ENCODE assay signal across 7 cellular contexts in genomic region chr19:10418281-10419199, GRCh38. TPM values are rescaled to one million over a fixed set of nuclear protein-coding genes. Genes with fewer than 3 reads are reported as not detected.
DNase-seq lines count a peak whose midpoint lies in the region; ATAC-seq and TF ChIP-seq lines count a peak whose summit lies in the region.

No MANE protein-coding gene starts in this region.

- no peak for TF ChIP-seq EP300 in neural cell (conservative IDR thresholded peaks at IDR 0.05; ENCODE audit: poor library complexity, severe bottlenecking)

- peak overlapping the region; percentile 69 for H3K4me3 Mint-ChIP-seq in activated naive CD8-positive, alpha-beta T cell treated with anti-CD3 and anti-CD28 coated beads, Interleukin-2, amount 50 U/mL, for 24 hours

- no peak for TF ChIP-seq RAD21 in neural cell (conservative IDR thresholded peaks at IDR 0.05)

- no peaks in the 10 kb centered on the region for H3K9me3 Mint-ChIP-seq in activated naive CD8-positive, alpha-beta T cell treated with anti-CD3 and anti-CD28 coated beads, Interleukin-2, amount 50 U/mL, for 24 hours

- H3K27me3 Mint-ChIP-seq in activated naive CD8-positive, alpha-beta T cell treated with anti-CD3 and anti-CD28 coated beads, Interleukin-2, amount 50 U/mL, for 24 hours = peaks cover 47% of the 10 kb centered on the region

- DNase-seq in EH (ENCODE audit: low read depth) (peak; percentile 11), KBM-7 (peak; percentile 54), SKM-1 treated with dmso at 0.1 percent for 144 hours (lab: John Stamatoyannopoulos, UW; ENCODE audit: unreplicated experiment) (no peak), glomerular visceral epithelial cell (ENCODE audit: extremely low spot score) (no peak), inferior parietal cortex (ENCODE audit: extremely low spot score) (no peak)
- DNase-seq in activated naive CD8-positive, alpha-beta T cell treated with anti-CD3 and anti-CD28 coated beads, Interleukin-2, amount 50 U/mL, for 24 hours = no peak

- H3K36me3 Mint-ChIP-seq in activated naive CD8-positive, alpha-beta T cell treated with anti-CD3 and anti-CD28 coated beads, Interleukin-2, amount 50 U/mL, for 24 hours (ENCODE audit: low read depth) = peaks cover 6% of the 10 kb centered on the region

- peak overlapping the region; percentile 36 for H3K27ac Mint-ChIP-seq in activated naive CD8-positive, alpha-beta T cell treated with anti-CD3 and anti-CD28 coated beads, Interleukin-2, amount 50 U/mL, for 24 hours

- peaks cover 64% of the 10 kb centered on the region for H3K4me1 Mint-ChIP-seq in activated naive CD8-positive, alpha-beta T cell treated with anti-CD3 and anti-CD28 coated beads, Interleukin-2, amount 50 U/mL, for 24 hours

- H4K20me1 ChIP-seq in neural cell (ENCODE audit: insufficient read depth) = no peaks in the 10 kb centered on the region

- H2AFZ ChIP-seq in neural cell (ENCODE audit: low read depth, low read length) = no peak overlapping the region

- TF ChIP-seq CTCF in neural cell (IDR thresholded peaks at IDR 0.05; ENCODE audit: poor library complexity, severe bottlenecking) = no peak

- H3K4me2 ChIP-seq in neural cell (ENCODE audit: low read length) = peak overlapping the region; percentile 60

- H3F3A ChIP-seq in neural cell (ENCODE audit: insufficient read depth, low read length, poor library complexity, severe bottlenecking) = peaks cover 5% of the 10 kb centered on the region

- peaks cover 84% of the 10 kb centered on the region for H3K27me3 ChIP-seq in neural cell (ENCODE audit: insufficient read depth, low read depth, low read length)

- no peak for ATAC-seq in activated naive CD8-positive, alpha-beta T cell treated with anti-CD3 and anti-CD28 coated beads, Interleukin-2, amount 50 U/mL, for 24 hours

- H3K27ac ChIP-seq in neural cell (ENCODE audit: low read length) = no peak overlapping the region

- H3K79me2 ChIP-seq in neural cell (replicated peaks; ENCODE audit: insufficient read depth, low read length) = no peaks in the 10 kb centered on the region

- peak overlapping the region; percentile 5 for H3K9ac ChIP-seq in neural cell (ENCODE audit: low read length)

- H3K4me3 ChIP-seq in neural cell (ENCODE audit: low read length) = peak overlapping the region; percentile 68

- H3K9me2 ChIP-seq in neural cell (ENCODE audit: insufficient read depth, low read length) = no peaks in the 10 kb centered on the region

- in situ Hi-C loops in KBM-7 (cut with MboI; ENCODE audit: low pct_unique_long_range_greater_than_20kb, low sequenced_read_pairs) = no loop called here

- H3K9me3 ChIP-seq in neural cell (ENCODE audit: low read length) = no peaks in the 10 kb centered on the region

- H3K36me3 ChIP-seq in neural cell (ENCODE audit: insufficient read depth, low read length) = no peaks in the 10 kb centered on the region

TF ChIP-seq in neural cell, 6 proteins besides CTCF, POLR2A, EP300 and RAD21:
- TF ChIP-seq EZH2 (IDR thresholded peaks at IDR 0.05; ENCODE audit: borderline replicate concordance, insufficient read depth, low read length, poor library complexity, severe bottlenecking) (peak; percentile 60), MXI1 (conservative IDR thresholded peaks at IDR 0.05; ENCODE audit: poor library complexity, severe bottlenecking) (no peak)

RNA-seq across cellular contexts. Expression of gene PDE4A, which starts 1.8 kb away (rescaled TPM):
- 3.4 and 4.7 TPM in 2 replicates for polyA plus RNA-seq in neural cell
- 4.9 and 8.0 TPM in 2 replicates for polyA minus RNA-seq in neural cell

RNA-seq across cellular contexts. Expression of gene CDC37, which starts 15.2 kb away (rescaled TPM):
- polyA plus RNA-seq in neural cell = 359 and 408 TPM in 2 replicates
- 80.1 and 87.2 TPM in 2 replicates for polyA minus RNA-seq in neural cell

RNA-seq across cellular contexts. Expression of gene TYK2, which starts 38.2 kb away (rescaled TPM):
- 63.3 and 95.8 TPM in 2 replicates for polyA plus RNA-seq in neural cell
- 49.4 and 50.4 TPM in 2 replicates for polyA minus RNA-seq in neural cell

Comparison
In these comparisons a context has a peak if more than half of its experiments do, and no peak if none do; other contexts are left out.
1. DNase-seq: peak in EH (single experiment) and KBM-7 (single experiment); none in activated naive CD8-positive, alpha-beta T cell treated with anti-CD3 and anti-CD28 coated beads, Interleukin-2, amount 50 U/mL, for 24 hours (single experiment), SKM-1 treated with dmso at 0.1 percent for 144 hours (single experiment), glomerular visceral epithelial cell (single experiment) and inferior parietal cortex (single experiment).